ENCODE assay signal across 11 cellular contexts in genomic region chr5:119032653-119033052, GRCh38.
DNase-seq lines count a peak whose midpoint lies in the region; ATAC-seq, FAIRE-seq and TF ChIP-seq lines count a peak whose summit lies in the region.
"Had no signal": no experiment of that assay in that cellular context is flagged by ENCODE, and none has a peak within 500 bp of the region (broad histone marks: within the 10 kb centered on the region; RNA-seq: fewer than 3 reads in every experiment).

No MANE protein-coding gene starts in this region.

- no peak for TF ChIP-seq CTCF in GM10266 (IDR thresholded peaks at IDR 0.05; ENCODE audit: control insufficient read depth, insufficient read depth, low read depth, missing control alignments)

- peak; percentile 44 for ATAC-seq in GM21723 (IDR thresholded peaks at IDR 0.05; ENCODE audit: unreplicated experiment)
- ATAC-seq: right cardiac atrium had no signal

- FAIRE-seq in GM18507 (lab: Jason Lieb, UNC) (peak; percentile 80), RCC 7860 (lab: Jason Lieb, UNC) (no peak)

- no peak for DNase-seq in GM18507 (ENCODE audit: extremely low spot score, insufficient read length, low read depth)
- peak; percentile 67 for DNase-seq in NOMO-1 treated with DMSO at 0.1 percent for 48 hours (lab: John Stamatoyannopoulos, UW; ENCODE audit: unreplicated experiment)
- DNase-seq in medulla oblongata (ENCODE audit: extremely low spot score) = peak; percentile 40
- DNase-seq in RCC 7860 (ENCODE audit: low spot score) = no peak
- no peak for DNase-seq in superior temporal gyrus (ENCODE audit: extremely low spot score)
- DNase-seq in NCI-H2081 (lab: John Stamatoyannopoulos, UW) = no peak
- no peak for DNase-seq in GM10266 (ENCODE audit: extremely low spot score)
- DNase-seq: activated CD4-positive, alpha-beta T cell treated with anti-CD3 and anti-CD28 coated beads for 1 hour; dermis blood vessel endothelial cell; right cardiac atrium had no signal

Comparison
In these comparisons a context has a peak if more than half of its experiments do, and no peak if none do; other contexts are left out.
1. DNase-seq: peak in NOMO-1 treated with DMSO at 0.1 percent for 48 hours (single experiment) and medulla oblongata (single experiment); none in GM18507 (single experiment), RCC 7860 (single experiment), superior temporal gyrus (single experiment), NCI-H2081 (0 of 2) and GM10266 (single experiment).